In the genomic region with DNA sequence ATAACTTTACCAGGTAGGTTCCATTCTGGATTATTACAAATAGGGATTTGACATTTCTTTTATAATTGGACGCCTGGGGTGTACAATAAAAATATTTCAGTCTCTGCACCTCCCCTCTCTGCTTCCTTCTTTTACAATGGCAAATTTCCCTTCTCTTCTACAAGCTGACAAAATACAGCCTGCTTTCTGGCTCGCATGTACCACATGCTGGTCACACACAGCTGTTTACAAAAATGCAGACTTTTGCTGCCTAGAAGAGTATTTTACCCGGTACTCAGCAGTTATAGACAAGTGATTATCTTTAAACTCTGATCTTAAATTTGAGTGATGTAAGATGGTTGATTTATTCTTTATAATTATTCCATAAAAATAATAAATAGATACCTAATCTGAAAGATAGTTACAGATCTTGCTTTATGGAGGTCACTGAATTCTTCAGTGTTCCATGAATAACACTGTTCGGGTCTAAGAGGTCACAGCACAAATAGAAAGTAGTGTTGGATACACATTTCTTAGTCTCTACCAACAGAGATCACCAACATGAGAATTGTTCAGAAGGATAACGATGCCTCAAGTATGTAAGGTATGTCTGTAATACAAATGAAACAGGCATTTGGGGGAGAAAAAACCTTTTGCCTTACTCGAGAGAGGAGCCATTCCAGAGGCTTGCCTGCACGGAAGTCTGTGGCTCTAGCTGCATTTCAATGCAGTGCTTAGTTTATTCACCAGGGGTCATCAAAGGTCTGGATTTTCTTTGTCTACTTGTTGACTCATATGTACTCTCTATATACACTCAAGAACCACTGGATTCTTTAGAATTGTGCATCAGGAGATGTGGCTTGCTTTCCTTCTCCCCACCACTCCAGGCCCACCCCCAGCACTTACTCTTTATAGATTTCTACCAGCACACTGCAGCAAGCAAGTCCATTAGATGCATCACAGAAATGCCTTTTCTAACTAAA, we compare ENCODE assay signal across 8 cellular contexts.
DNase-seq lines count a peak whose midpoint lies in the region; ATAC-seq and TF ChIP-seq lines count a peak whose summit lies in the region.

No MANE protein-coding gene starts in this region.

- in situ Hi-C loops in GM13977 (cut with MboI; ENCODE audit: low pct_unique_long_range_greater_than_20kb, low sequenced_read_pairs, unreplicated experiment), result loop anchor here (25.0 kb wide), 1 partner anchor 605 kb away; no protein-coding TSS in a partner anchor

- DNase-seq in AG09309 (ENCODE audit: low read depth), result peak; percentile 79
- peak; percentile 72 for DNase-seq in GM13977 (ENCODE audit: low spot score)
- DNase-seq in NB4 (ENCODE audit: low read depth), result peak; percentile 93
- DNase-seq in SIG-M5 treated with dmso at 0.1 percent for 504 hours (lab: John Stamatoyannopoulos, UW; ENCODE audit: unreplicated experiment), result peak; percentile 74
- peak; percentile 73 for DNase-seq in brain pericyte (ENCODE audit: low read depth, low spot score)
- peak; percentile 86 for DNase-seq in inferior parietal cortex (ENCODE audit: extremely low spot score)
- DNase-seq in smooth muscle cell of the brain vasculature (ENCODE audit: low read depth, low spot score), result peak; percentile 72

- H3K4me3 ChIP-seq in AG09309 (ENCODE audit: control insufficient read depth, low read depth, low read length), result no peak overlapping the region
- no peak overlapping the region for H3K4me3 ChIP-seq in NB4 (ENCODE audit: low read depth, low read length)

- ATAC-seq in HG02763 (IDR thresholded peaks at IDR 0.05; ENCODE audit: unreplicated experiment), result peak; percentile 89

- TF ChIP-seq CTCF in AG09309 (IDR thresholded peaks at IDR 0.05; ENCODE audit: control insufficient read depth, insufficient read depth, low read depth, low read length, missing control alignments), result peak; percentile 73
- peak; percentile 79 for TF ChIP-seq CTCF in GM13977 (IDR thresholded peaks at IDR 0.05; ENCODE audit: extremely low read depth, insufficient read depth, missing control alignments)
- TF ChIP-seq CTCF in NB4 (IDR thresholded peaks at IDR 0.05; ENCODE audit: low read depth, low read length), result peak; percentile 95

- no peak for TF ChIP-seq POLR2A in NB4 (IDR thresholded peaks at IDR 0.05; ENCODE audit: extremely low read depth, insufficient read length)
